Comparison of ENCODE assay signal across 1 cellular context in the genomic region with DNA sequence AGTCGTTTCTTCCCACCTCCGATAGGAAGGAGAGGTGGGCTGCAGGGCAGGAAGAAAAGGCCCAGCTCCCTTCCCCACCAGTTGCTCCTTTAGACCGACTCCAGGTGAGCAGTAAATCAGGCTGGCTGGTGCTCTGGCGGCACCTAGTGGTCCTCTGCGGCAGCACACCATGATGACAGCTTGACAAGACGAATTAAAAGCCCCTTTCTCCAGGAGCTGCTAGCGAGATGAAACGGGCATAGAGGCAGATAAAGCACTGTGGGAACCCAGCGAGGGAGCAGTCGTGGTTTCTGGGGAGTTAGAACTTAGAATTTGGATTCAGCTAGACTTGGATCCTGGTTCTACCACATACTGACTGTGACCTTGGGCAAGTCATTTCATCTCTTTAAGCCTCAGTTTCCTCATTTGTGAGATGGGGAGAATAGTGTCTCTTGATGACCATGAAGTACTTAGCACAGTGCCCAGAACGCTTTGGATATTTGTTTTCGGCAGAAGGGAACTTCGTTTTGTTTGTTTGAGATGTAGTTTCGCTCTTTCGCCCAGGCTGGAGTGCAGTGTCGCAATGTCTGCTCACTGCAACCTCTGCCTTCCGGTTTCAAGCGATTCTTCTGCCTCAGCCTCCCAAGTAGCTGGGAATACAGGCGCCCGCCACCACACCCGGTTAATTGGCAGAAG.
TF ChIP-seq lines count a peak whose summit lies in the region.

No MANE protein-coding gene starts in this region.

TF ChIP-seq in HepG2, 621 proteins besides CTCF, POLR2A, EP300 and RAD21 (continued from another document):
- TF ChIP-seq, protein P1, sequence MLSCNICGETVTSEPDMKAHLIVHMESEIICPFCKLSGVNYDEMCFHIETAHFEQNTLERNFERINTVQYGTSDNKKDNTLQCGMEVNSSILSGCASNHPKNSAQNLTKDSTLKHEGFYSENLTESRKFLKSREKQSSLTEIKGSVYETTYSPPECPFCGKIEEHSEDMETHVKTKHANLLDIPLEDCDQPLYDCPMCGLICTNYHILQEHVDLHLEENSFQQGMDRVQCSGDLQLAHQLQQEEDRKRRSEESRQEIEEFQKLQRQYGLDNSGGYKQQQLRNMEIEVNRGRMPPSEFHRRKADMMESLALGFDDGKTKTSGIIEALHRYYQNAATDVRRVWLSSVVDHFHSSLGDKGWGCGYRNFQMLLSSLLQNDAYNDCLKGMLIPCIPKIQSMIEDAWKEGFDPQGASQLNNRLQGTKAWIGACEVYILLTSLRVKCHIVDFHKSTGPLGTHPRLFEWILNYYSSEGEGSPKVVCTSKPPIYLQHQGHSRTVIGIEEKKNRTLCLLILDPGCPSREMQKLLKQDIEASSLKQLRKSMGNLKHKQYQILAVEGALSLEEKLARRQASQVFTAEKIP (CRISPR knock-in tag; IDR thresholded peaks at IDR 0.05; ENCODE audit: borderline replicate concordance): no peak
- TF ChIP-seq ZNF205 (CRISPR knock-in tag; IDR thresholded peaks at IDR 0.05) (no peak), GPN1 (CRISPR knock-in tag; IDR thresholded peaks at IDR 0.05; ENCODE audit: borderline replicate concordance) (no peak), IRF2 (CRISPR knock-in tag; IDR thresholded peaks at IDR 0.05) (peak; percentile 63; the same call in 1 of the 2 replicates), KDM6A (CRISPR knock-in tag; IDR thresholded peaks at IDR 0.05; ENCODE audit: low read depth) (no peak), ZNF207 (IDR thresholded peaks at IDR 0.05; ENCODE audit: borderline replicate concordance) (no peak), ZNF460 (CRISPR knock-in tag; IDR thresholded peaks at IDR 0.05; ENCODE audit: borderline replicate concordance) (peak; percentile 100), ZSCAN21 (CRISPR knock-in tag; IDR thresholded peaks at IDR 0.05; ENCODE audit: borderline replicate concordance) (0 out of 2 replicates have a peak, but pooled peaks have one; percentile 19), HOXD1 (CRISPR knock-in tag; IDR thresholded peaks at IDR 0.05) (peak; percentile 51; the same call in 1 of the 2 replicates), RAD51 (IDR thresholded peaks at IDR 0.05; ENCODE audit: borderline replicate concordance) (no peak), ZNF337 (CRISPR knock-in tag; IDR thresholded peaks at IDR 0.05; ENCODE audit: borderline replicate concordance, low read depth) (no peak), ZNF251 (CRISPR knock-in tag; IDR thresholded peaks at IDR 0.05) (no peak), ZNF550 (CRISPR knock-in tag; IDR thresholded peaks at IDR 0.05; ENCODE audit: borderline replicate concordance) (no peak), GABPA (IDR thresholded peaks at IDR 0.05; ENCODE audit: low read depth, low read length) (no peak), GABPA (CRISPR knock-in tag; IDR thresholded peaks at IDR 0.05; ENCODE audit: low read depth) (peak; percentile 50), ZFX (CRISPR knock-in tag; IDR thresholded peaks at IDR 0.05; ENCODE audit: low read depth) (peak; percentile 54), FLYWCH1 (CRISPR knock-in tag; IDR thresholded peaks at IDR 0.05) (no peak), FIP1L1 (IDR thresholded peaks at IDR 0.05; ENCODE audit: borderline replicate concordance, insufficient read depth, low read depth, low read length) (no peak), NFE2L1 (CRISPR knock-in tag; IDR thresholded peaks at IDR 0.05; ENCODE audit: borderline replicate concordance) (no peak), ONECUT2 (CRISPR knock-in tag; IDR thresholded peaks at IDR 0.05) (no peak), HES4 (CRISPR knock-in tag; IDR thresholded peaks at IDR 0.05; ENCODE audit: borderline replicate concordance) (no peak), PPARG (CRISPR knock-in tag; conservative IDR thresholded peaks at IDR 0.05) (no peak), ZNF335 (CRISPR knock-in tag; IDR thresholded peaks at IDR 0.05) (peak; percentile 73; the same call in 1 of the 2 replicates), ZNF572 (CRISPR knock-in tag; IDR thresholded peaks at IDR 0.05) (peak; percentile 64; the same call in 1 of the 2 replicates), ZNF12 (CRISPR knock-in tag; IDR thresholded peaks at IDR 0.05) (no peak), NFKBIZ (CRISPR knock-in tag; IDR thresholded peaks at IDR 0.05) (no peak), ZNF839 (CRISPR knock-in tag; IDR thresholded peaks at IDR 0.05; ENCODE audit: borderline replicate concordance) (peak; percentile 76; the same call in 1 of the 2 replicates), SYNCRIP (IDR thresholded peaks at IDR 0.05; ENCODE audit: insufficient read depth, low read depth, low read length) (no peak), NCOA1 (CRISPR knock-in tag; IDR thresholded peaks at IDR 0.05) (no peak), SMAD1 (CRISPR knock-in tag; IDR thresholded peaks at IDR 0.05; ENCODE audit: borderline replicate concordance, low read depth) (0 out of 2 replicates have a peak, but pooled peaks have one; percentile 37), MEIS2 (CRISPR knock-in tag; IDR thresholded peaks at IDR 0.05) (peak; percentile 85), ZNF431 (CRISPR knock-in tag; IDR thresholded peaks at IDR 0.05; ENCODE audit: borderline replicate concordance, low read depth) (no peak)
- TF ChIP-seq, protein P2, sequence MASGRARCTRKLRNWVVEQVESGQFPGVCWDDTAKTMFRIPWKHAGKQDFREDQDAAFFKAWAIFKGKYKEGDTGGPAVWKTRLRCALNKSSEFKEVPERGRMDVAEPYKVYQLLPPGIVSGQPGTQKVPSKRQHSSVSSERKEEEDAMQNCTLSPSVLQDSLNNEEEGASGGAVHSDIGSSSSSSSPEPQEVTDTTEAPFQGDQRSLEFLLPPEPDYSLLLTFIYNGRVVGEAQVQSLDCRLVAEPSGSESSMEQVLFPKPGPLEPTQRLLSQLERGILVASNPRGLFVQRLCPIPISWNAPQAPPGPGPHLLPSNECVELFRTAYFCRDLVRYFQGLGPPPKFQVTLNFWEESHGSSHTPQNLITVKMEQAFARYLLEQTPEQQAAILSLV (CRISPR knock-in tag; IDR thresholded peaks at IDR 0.05; ENCODE audit: borderline replicate concordance): no peak
- TF ChIP-seq, protein P3, sequence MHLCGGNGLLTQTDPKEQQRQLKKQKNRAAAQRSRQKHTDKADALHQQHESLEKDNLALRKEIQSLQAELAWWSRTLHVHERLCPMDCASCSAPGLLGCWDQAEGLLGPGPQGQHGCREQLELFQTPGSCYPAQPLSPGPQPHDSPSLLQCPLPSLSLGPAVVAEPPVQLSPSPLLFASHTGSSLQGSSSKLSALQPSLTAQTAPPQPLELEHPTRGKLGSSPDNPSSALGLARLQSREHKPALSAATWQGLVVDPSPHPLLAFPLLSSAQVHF (CRISPR knock-in tag; IDR thresholded peaks at IDR 0.05): no peak
- TF ChIP-seq, protein P4, sequence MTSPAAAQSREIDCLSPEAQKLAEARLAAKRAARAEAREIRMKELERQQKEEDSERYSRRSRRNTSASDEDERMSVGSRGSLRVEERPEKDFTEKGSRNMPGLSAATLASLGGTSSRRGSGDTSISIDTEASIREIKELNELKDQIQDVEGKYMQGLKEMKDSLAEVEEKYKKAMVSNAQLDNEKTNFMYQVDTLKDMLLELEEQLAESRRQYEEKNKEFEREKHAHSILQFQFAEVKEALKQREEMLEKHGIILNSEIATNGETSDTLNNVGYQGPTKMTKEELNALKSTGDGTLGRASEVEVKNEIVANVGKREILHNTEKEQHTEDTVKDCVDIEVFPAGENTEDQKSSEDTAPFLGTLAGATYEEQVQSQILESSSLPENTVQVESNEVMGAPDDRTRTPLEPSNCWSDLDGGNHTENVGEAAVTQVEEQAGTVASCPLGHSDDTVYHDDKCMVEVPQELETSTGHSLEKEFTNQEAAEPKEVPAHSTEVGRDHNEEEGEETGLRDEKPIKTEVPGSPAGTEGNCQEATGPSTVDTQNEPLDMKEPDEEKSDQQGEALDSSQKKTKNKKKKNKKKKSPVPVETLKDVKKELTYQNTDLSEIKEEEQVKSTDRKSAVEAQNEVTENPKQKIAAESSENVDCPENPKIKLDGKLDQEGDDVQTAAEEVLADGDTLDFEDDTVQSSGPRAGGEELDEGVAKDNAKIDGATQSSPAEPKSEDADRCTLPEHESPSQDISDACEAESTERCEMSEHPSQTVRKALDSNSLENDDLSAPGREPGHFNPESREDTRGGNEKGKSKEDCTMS (CRISPR knock-in tag; conservative IDR thresholded peaks at IDR 0.05): no peak
- TF ChIP-seq, protein P5, sequence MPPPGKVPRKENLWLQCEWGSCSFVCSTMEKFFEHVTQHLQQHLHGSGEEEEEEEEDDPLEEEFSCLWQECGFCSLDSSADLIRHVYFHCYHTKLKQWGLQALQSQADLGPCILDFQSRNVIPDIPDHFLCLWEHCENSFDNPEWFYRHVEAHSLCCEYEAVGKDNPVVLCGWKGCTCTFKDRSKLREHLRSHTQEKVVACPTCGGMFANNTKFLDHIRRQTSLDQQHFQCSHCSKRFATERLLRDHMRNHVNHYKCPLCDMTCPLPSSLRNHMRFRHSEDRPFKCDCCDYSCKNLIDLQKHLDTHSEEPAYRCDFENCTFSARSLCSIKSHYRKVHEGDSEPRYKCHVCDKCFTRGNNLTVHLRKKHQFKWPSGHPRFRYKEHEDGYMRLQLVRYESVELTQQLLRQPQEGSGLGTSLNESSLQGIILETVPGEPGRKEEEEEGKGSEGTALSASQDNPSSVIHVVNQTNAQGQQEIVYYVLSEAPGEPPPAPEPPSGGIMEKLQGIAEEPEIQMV (CRISPR knock-in tag; IDR thresholded peaks at IDR 0.05; ENCODE audit: low read depth): no peak
- TF ChIP-seq, protein P6, sequence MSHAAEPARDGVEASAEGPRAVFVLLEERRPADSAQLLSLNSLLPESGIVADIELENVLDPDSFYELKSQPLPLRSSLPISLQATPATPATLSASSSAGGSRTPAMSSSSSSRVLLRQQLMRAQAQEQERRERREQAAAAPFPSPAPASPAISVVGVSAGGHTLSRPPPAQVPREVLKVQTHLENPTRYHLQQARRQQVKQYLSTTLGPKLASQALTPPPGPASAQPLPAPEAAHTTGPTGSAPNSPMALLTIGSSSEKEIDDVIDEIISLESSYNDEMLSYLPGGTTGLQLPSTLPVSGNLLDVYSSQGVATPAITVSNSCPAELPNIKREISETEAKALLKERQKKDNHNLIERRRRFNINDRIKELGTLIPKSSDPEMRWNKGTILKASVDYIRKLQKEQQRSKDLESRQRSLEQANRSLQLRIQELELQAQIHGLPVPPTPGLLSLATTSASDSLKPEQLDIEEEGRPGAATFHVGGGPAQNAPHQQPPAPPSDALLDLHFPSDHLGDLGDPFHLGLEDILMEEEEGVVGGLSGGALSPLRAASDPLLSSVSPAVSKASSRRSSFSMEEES (CRISPR knock-in tag; IDR thresholded peaks at IDR 0.05): no peak
- TF ChIP-seq, protein P7, sequence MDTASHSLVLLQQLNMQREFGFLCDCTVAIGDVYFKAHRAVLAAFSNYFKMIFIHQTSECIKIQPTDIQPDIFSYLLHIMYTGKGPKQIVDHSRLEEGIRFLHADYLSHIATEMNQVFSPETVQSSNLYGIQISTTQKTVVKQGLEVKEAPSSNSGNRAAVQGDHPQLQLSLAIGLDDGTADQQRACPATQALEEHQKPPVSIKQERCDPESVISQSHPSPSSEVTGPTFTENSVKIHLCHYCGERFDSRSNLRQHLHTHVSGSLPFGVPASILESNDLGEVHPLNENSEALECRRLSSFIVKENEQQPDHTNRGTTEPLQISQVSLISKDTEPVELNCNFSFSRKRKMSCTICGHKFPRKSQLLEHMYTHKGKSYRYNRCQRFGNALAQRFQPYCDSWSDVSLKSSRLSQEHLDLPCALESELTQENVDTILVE (CRISPR knock-in tag; IDR thresholded peaks at IDR 0.05): peak; percentile 56; the same call in 1 of the 2 replicates
- TF ChIP-seq, protein P8, sequence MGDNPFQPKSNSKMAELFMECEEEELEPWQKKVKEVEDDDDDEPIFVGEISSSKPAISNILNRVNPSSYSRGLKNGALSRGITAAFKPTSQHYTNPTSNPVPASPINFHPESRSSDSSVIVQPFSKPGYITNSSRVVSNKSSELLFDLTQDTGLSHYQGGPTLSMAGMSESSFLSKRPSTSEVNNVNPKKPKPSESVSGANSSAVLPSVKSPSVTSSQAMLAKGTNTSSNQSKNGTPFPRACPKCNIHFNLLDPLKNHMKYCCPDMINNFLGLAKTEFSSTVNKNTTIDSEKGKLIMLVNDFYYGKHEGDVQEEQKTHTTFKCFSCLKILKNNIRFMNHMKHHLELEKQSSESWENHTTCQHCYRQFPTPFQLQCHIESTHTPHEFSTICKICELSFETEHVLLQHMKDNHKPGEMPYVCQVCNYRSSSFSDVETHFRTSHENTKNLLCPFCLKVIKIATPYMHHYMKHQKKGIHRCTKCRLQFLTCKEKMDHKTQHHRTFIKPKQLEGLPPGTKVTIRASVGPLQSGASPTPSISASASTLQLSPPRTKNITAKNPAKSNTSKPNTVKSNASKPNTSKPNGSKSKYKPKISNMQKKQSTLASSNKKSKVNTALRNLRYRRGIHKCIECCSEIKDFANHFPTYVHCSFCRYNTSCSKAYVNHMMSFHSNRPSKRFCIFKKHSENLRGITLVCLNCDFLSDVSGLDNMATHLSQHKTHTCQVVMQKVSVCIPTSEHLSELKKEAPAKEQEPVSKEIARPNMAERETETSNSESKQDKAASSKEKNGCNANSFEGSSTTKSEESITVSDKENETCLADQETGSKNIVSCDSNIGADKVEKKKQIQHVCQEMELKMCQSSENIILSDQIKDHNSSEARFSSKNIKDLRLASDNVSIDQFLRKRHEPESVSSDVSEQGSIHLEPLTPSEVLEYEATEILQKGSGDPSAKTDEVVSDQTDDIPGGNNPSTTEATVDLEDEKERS (CRISPR knock-in tag; IDR thresholded peaks at IDR 0.05): peak; percentile 89; the same call in 1 of the 2 replicates
